Comparison of ENCODE assay signal across 29 cellular contexts in the genomic region with DNA sequence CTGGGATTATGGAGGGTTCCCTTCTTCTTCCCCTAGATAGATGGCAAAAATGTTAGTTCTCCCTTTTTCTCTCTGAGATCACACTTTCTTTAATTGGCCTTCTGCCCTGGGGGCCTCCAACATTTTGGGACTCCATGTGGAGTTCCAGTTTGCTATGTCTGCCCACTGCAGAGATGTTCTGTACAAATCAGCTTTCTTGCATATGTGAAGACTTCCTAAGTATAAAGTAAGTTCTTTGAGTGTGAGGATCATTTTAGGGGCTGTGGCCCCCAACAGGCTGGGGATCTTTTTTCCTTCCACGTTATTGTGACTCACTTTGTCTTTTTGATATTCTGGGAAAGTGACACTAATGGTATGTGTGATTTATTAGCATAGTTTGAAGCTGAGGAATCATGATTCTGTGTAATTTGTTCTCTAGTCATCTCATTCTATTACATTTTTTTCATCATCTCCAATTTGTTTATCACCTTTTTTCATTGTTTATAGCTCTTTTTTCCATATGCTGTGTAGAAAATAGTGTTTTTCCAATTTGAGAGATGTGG. TPM values are rescaled to one million over a fixed set of nuclear protein-coding genes. Genes with fewer than 3 reads are reported as not detected.
A peak's percentile ranks its signal among the peaks of the same experiment; 100 is the strongest.
DNase-seq lines count a peak whose midpoint lies in the region; FAIRE-seq and TF ChIP-seq lines count a peak whose summit lies in the region.
"Had no signal": no experiment of that assay in that cellular context is flagged by ENCODE, and none has a peak within 500 bp of the region (broad histone marks: within the 10 kb centered on the region; RNA-seq: fewer than 3 reads in every experiment).

No MANE protein-coding gene starts in this region.

- H3K4me1 ChIP-seq in adipocyte (ENCODE audit: control insufficient read depth, insufficient read depth, low read length): peaks cover 60% of the 10 kb centered on the region
- H3K4me1 ChIP-seq in mesenchymal stem cell (ENCODE audit: control insufficient read depth, insufficient read depth, low read depth, low read length): peaks cover 7% of the 10 kb centered on the region
- H3K4me1 ChIP-seq: parathyroid adenoma, upper lobe of left lung had no signal

- H3K4me3 Mint-ChIP-seq in HFFc6: peak overlapping the region; percentile 66
- H3K4me3 Mint-ChIP-seq: nephron progenitor cell had no signal

- no peaks in the 10 kb centered on the region; the same call in 1 of the 2 replicates for H3K27me3 Mint-ChIP-seq in HFFc6 (ENCODE audit: insufficient read depth)

- H4K91ac ChIP-seq in mesenchymal stem cell (ENCODE audit: low read length): no peak overlapping the region

- peaks cover 77% of the 10 kb centered on the region for H3K4me1 Mint-ChIP-seq in HFFc6 (ENCODE audit: low read depth)

- H3K36me3 ChIP-seq in adipocyte (ENCODE audit: control insufficient read depth, insufficient read depth, low read length, severe bottlenecking): no peaks in the 10 kb centered on the region
- no peaks in the 10 kb centered on the region for H3K36me3 ChIP-seq in mesenchymal stem cell (ENCODE audit: control insufficient read depth in 1 of 2, insufficient read depth in 2 of 2, low read depth in 1 of 2, low read length in 2 of 2)
- H3K36me3 ChIP-seq: cardiac muscle cell, heart right ventricle, upper lobe of left lung had no signal

- no peak overlapping the region for H3K18ac ChIP-seq in mesenchymal stem cell (ENCODE audit: low read depth in 1 of 2, low read length in 2 of 2)

- H3K9me3 ChIP-seq in adipocyte (ENCODE audit: control insufficient read depth, low read length) (no peaks in the 10 kb centered on the region), mesenchymal stem cell (ENCODE audit: control insufficient read depth, low read length) (no peaks in the 10 kb centered on the region)
- H3K9me3 ChIP-seq: heart right ventricle, mucosa of descending colon, upper lobe of left lung had no signal

- no peak overlapping the region for H3K4ac ChIP-seq in mesenchymal stem cell (ENCODE audit: low read depth in 1 of 2, low read length in 2 of 2)

- no peak overlapping the region for H2AFZ ChIP-seq in mesenchymal stem cell (ENCODE audit: low read depth, low read length)
- H2AFZ ChIP-seq: parathyroid adenoma had no signal

- no peaks in the 10 kb centered on the region for H3K36me3 Mint-ChIP-seq in HFFc6 (ENCODE audit: low read depth)

- peak overlapping the region; percentile 10 for H3K4me3 ChIP-seq in adipocyte (ENCODE audit: low read length)
- no peak overlapping the region for H3K4me3 ChIP-seq in mesenchymal stem cell (ENCODE audit: insufficient read depth in 1 of 2, low read depth in 1 of 2, low read length in 2 of 2)
- H3K4me3 ChIP-seq: cardiac muscle cell, coronary artery, heart right ventricle, lung, mucosa of descending colon, upper lobe of left lung had no signal

- H2BK15ac ChIP-seq in mesenchymal stem cell (ENCODE audit: low read depth, poor library complexity, severe bottlenecking): no peak overlapping the region

- H2AK5ac ChIP-seq in mesenchymal stem cell (ENCODE audit: low read length, severe bottlenecking): no peak overlapping the region

- H2BK120ac ChIP-seq in mesenchymal stem cell (ENCODE audit: low read depth, low read length): no peak overlapping the region

- no peaks in the 10 kb centered on the region for H3K9me3 Mint-ChIP-seq in HFFc6
- H3K9me3 Mint-ChIP-seq: nephron progenitor cell had no signal

- TF ChIP-seq CTCF in D721Med (IDR thresholded peaks at IDR 0.05; ENCODE audit: insufficient read depth, missing control alignments) (no peak), HFFc6 (IDR thresholded peaks at IDR 0.05) (no peak)

- H3K27ac Mint-ChIP-seq in HFFc6: peak overlapping the region; percentile 51
- H3K27ac Mint-ChIP-seq: nephron progenitor cell had no signal

- H3K4me2 ChIP-seq in mesenchymal stem cell (ENCODE audit: low read length, poor library complexity, severe bottlenecking): no peak overlapping the region

- H4K8ac ChIP-seq in mesenchymal stem cell (ENCODE audit: low read length): no peak overlapping the region

- H2BK12ac ChIP-seq in mesenchymal stem cell (ENCODE audit: low read length in 2 of 2): no peak overlapping the region

- H3K27me3 ChIP-seq in adipocyte (replicated peaks; ENCODE audit: control insufficient read depth, insufficient read depth, low read length): no peaks in the 10 kb centered on the region
- H3K27me3 ChIP-seq in mesenchymal stem cell (ENCODE audit: control insufficient read depth in 1 of 2, insufficient read depth in 1 of 2, low read length in 2 of 2): no peaks in the 10 kb centered on the region
- H3K27me3 ChIP-seq: cardiac muscle cell, heart right ventricle, upper lobe of left lung had no signal

- peak; percentile 84 for FAIRE-seq in D721Med (lab: Jason Lieb, UNC)

- H3K9ac ChIP-seq in adipocyte (ENCODE audit: low read length) (no peak overlapping the region), mesenchymal stem cell (ENCODE audit: low read length) (no peak overlapping the region)
- H3K9ac ChIP-seq: parathyroid adenoma had no signal

- DNase-seq in D721Med (ENCODE audit: insufficient read length, low spot score): no peak
- peak; percentile 53 for DNase-seq in HFFc6
- DNase-seq in adipocyte (ENCODE audit: low read depth): no peak
- DNase-seq in mesenchymal stem cell: no peak
- DNase-seq in COLO668 (lab: John Stamatoyannopoulos, UW; ENCODE audit: unreplicated experiment): no peak
- no peak for DNase-seq in activated T-cell treated with anti-CD3 and anti-CD28 coated beads, Interleukin-2, amount 50 U/mL, for 1 hour
- DNase-seq in activated CD4-positive, alpha-beta T cell treated with anti-CD3 and anti-CD28 coated beads for 4 hours: no peak
- DNase-seq in NCI-H526 treated with DMSO at 0.1 percent for 48 hours (lab: John Stamatoyannopoulos, UW): no peak
- DNase-seq: activated naive CD4-positive, alpha-beta T cell; activated T-cell treated with anti-CD3 and anti-CD28 coated beads, Interleukin-2, amount 50 U/mL, for 48 hours; amniotic stem cell; C1 segment of cervical spinal cord; DND-41; foreskin melanocyte; heart right ventricle; KG1; mucosa of descending colon; NCI-H1436; NCI-H345; NCI-H774; nephron progenitor cell; right cardiac atrium; stimulated activated CD4-positive, alpha-beta T cell treated with anti-CD3 and anti-CD28 coated beads, Interleukin-12 subunit alpha, Interleukin-12 subunit beta, amount 100 ng/mL, for 4 hours; stimulated activated CD4-positive, alpha-beta T cell treated with anti-CD3 and anti-CD28 coated beads, Interleukin-4, amount 100 ng/mL, for 1 hour; upper lobe of left lung had no signal

- peaks cover 1% of the 10 kb centered on the region for H3K79me1 ChIP-seq in mesenchymal stem cell (replicated peaks; ENCODE audit: low read length, poor library complexity, severe bottlenecking)

- H2BK5ac ChIP-seq in mesenchymal stem cell (ENCODE audit: low read depth, low read length, poor library complexity, severe bottlenecking): no peak overlapping the region

- WGBS in mesenchymal stem cell: no CpG with 5 or more reads among the region's 1 CpG

- peak overlapping the region; percentile 38 for H3K27ac ChIP-seq in mesenchymal stem cell (ENCODE audit: low read length, poor library complexity, severe bottlenecking)
- H3K27ac ChIP-seq: cardiac muscle cell, coronary artery, heart right ventricle, parathyroid adenoma, upper lobe of left lung had no signal

- no peak overlapping the region for H3K14ac ChIP-seq in mesenchymal stem cell (ENCODE audit: low read length in 2 of 2)

- H3K23ac ChIP-seq in mesenchymal stem cell (ENCODE audit: low read length in 2 of 2): no peak overlapping the region

RNA-seq across cellular contexts. Expression of a gene that starts 48.2 kb away (rescaled TPM):
- total RNA-seq in HFFc6 (2021; fragmentation: NEBNext Ultra II Directional; extraction: Animal tissue kit (Norgen Biotek cat#: 25700)): 1 to 10 TPM; 2.8 to 3.9 (median 3.2) TPM
- polyA plus RNA-seq in mesenchymal stem cell (2013, experiment 1 of 2): 3.1 TPM
- 3.1 TPM for polyA plus RNA-seq in mesenchymal stem cell (2013, experiment 2 of 2)
